Comparison of ENCODE assay signal across 8 cellular contexts in genomic region chr20:8213831-8214587, GRCh38.
A peak's percentile ranks its signal among the peaks of the same experiment; 100 is the strongest.
DNase-seq lines count a peak whose midpoint lies in the region; ATAC-seq and TF ChIP-seq lines count a peak whose summit lies in the region.

No MANE protein-coding gene starts in this region.

- H3K9me3 Mint-ChIP-seq in natural killer cell (no peaks in the 10 kb centered on the region), endodermal cell (no peaks in the 10 kb centered on the region), H9 (no peaks in the 10 kb centered on the region)

- H3F3A ChIP-seq in Loucy (ENCODE audit: low read depth), result no peaks in the 10 kb centered on the region

- no peak overlapping the region for H2BK15ac ChIP-seq in H9 (ENCODE audit: low read depth, low read length)

- no peak overlapping the region for H3K18ac ChIP-seq in H9 (ENCODE audit: insufficient read length, low read depth, low read length)

- in situ Hi-C loops in KBM-7 (cut with MboI; ENCODE audit: low pct_unique_long_range_greater_than_20kb, low sequenced_read_pairs), result no loop called here

- H3K27me3 ChIP-seq in Loucy (ENCODE audit: insufficient read depth, low read length, poor library complexity, severe bottlenecking) (no peaks in the 10 kb centered on the region), endodermal cell (ENCODE audit: control insufficient read depth, insufficient read depth, low read length, poor library complexity, severe bottlenecking) (no peaks in the 10 kb centered on the region), H9 (ENCODE audit: insufficient read depth, low read length) (no peaks in the 10 kb centered on the region)

- H3K4ac ChIP-seq in H9 (ENCODE audit: low read depth, low read length), result no peak overlapping the region

- H2AK5ac ChIP-seq in H9 (ENCODE audit: insufficient read length, low read length), result no peak overlapping the region

- H3K4me3 Mint-ChIP-seq in natural killer cell (peak overlapping the region; percentile 86), endodermal cell (no peak overlapping the region), H9 (no peak overlapping the region)

- no peaks in the 10 kb centered on the region for H3K23me2 ChIP-seq in H9 (ENCODE audit: insufficient read length, low read depth, low read length, poor library complexity, severe bottlenecking)

- H3K4me1 Mint-ChIP-seq in natural killer cell, result peaks cover 55 to 70% of the 10 kb centered on the region in 2 donors
- H3K4me1 Mint-ChIP-seq in endodermal cell, result peaks cover 23% of the 10 kb centered on the region
- peaks cover 31 to 34% of the 10 kb centered on the region in 2 experiments for H3K4me1 Mint-ChIP-seq in H9

- H4K91ac ChIP-seq in H9 (ENCODE audit: insufficient read length, low read depth, low read length), result no peak overlapping the region

- H3K14ac ChIP-seq in H9 (ENCODE audit: insufficient read depth, low read length), result no peak overlapping the region

- no peaks in the 10 kb centered on the region for H4K20me1 ChIP-seq in Loucy (ENCODE audit: insufficient read depth, low read length, poor library complexity, severe bottlenecking)
- no peaks in the 10 kb centered on the region for H4K20me1 ChIP-seq in H9 (ENCODE audit: control insufficient read depth, insufficient read depth, insufficient read length)

- peak overlapping the region; percentile 84 for H3K4me2 ChIP-seq in Loucy (ENCODE audit: low read depth, low read length, poor library complexity, severe bottlenecking)
- H3K4me2 ChIP-seq in H9 (ENCODE audit: insufficient read depth, insufficient read length, low read length), result no peak overlapping the region

- no peak overlapping the region for H2BK5ac ChIP-seq in H9 (ENCODE audit: insufficient read length, low read length)

- peak overlapping the region; percentile 67 for H3K4me3 ChIP-seq in Loucy (ENCODE audit: low read length, poor library complexity, severe bottlenecking)
- H3K4me3 ChIP-seq in endodermal cell (ENCODE audit: low read length), result no peak overlapping the region

- no peak overlapping the region for H2BK20ac ChIP-seq in H9 (ENCODE audit: low read depth, low read length, poor library complexity, severe bottlenecking)

- no peak overlapping the region for H3T11ph ChIP-seq in H9 (ENCODE audit: low read length)

- H3K9ac ChIP-seq in Loucy (ENCODE audit: low read depth, low read length, poor library complexity, severe bottlenecking), result peak overlapping the region; percentile 63
- H3K9ac ChIP-seq in endodermal cell (ENCODE audit: extremely low read depth, low read length, poor library complexity, severe bottlenecking), result no peak overlapping the region
- H3K9ac ChIP-seq in H9 (ENCODE audit: extremely low read depth, insufficient read length, low read length), result no peak overlapping the region

- H4K8ac ChIP-seq in H9 (replicated peaks; ENCODE audit: insufficient read length, low read depth, low read length), result no peak overlapping the region

- no peak overlapping the region for H2BK12ac ChIP-seq in H9 (ENCODE audit: insufficient read length, low read depth, low read length)

- peak; percentile 76 for ATAC-seq in GM18858 (IDR thresholded peaks at IDR 0.05; ENCODE audit: unreplicated experiment)
- peak; percentile 80 for ATAC-seq in GM21737 (IDR thresholded peaks at IDR 0.05; ENCODE audit: unreplicated experiment)
- ATAC-seq in natural killer cell, result peak; percentile 76 to 87 (median 82)

- peaks cover 69% of the 10 kb centered on the region for H3K4me1 ChIP-seq in Loucy (ENCODE audit: insufficient read depth, low read length, poor library complexity, severe bottlenecking)
- H3K4me1 ChIP-seq in endodermal cell (ENCODE audit: control insufficient read depth, insufficient read depth, low read length), result peaks cover 6% of the 10 kb centered on the region
- H3K4me1 ChIP-seq in H9 (ENCODE audit: insufficient read depth, low read length), result no peaks in the 10 kb centered on the region; the same call in 1 of the 2 replicates

- no peaks in the 10 kb centered on the region for H3K79me1 ChIP-seq in H9 (ENCODE audit: insufficient read depth, low read depth, low read length, poor library complexity, severe bottlenecking)

- intact Hi-C loops in natural killer cell (cut with micrococcal nuclease), result loop anchor here (5.0 kb wide), 2 partner anchors 62 to 82 kb away; partner anchors contain the start of gene PLCB1

- H3K27ac Mint-ChIP-seq in natural killer cell, result peak overlapping the region; percentile 70 to 93
- no peak overlapping the region for H3K27ac Mint-ChIP-seq in endodermal cell
- no peak overlapping the region for H3K27ac Mint-ChIP-seq in H9

- H2BK120ac ChIP-seq in H9 (ENCODE audit: low read depth, low read length, poor library complexity, severe bottlenecking), result no peak overlapping the region

- no peaks in the 10 kb centered on the region for H3K9me3 ChIP-seq in Loucy (ENCODE audit: insufficient read depth, low read depth, low read length)
- H3K9me3 ChIP-seq in endodermal cell (ENCODE audit: control insufficient read depth, low read length), result no peaks in the 10 kb centered on the region
- no peaks in the 10 kb centered on the region for H3K9me3 ChIP-seq in H9 (ENCODE audit: control insufficient read depth, low read depth, low read length)

- no peak overlapping the region for H4K5ac ChIP-seq in H9 (ENCODE audit: insufficient read length, low read depth, low read length)

- 93% methylated on average over 8 to 12 of the region's 12 CpGs for WGBS in endodermal cell (ENCODE audit: insufficient coverage in 1 of 2, insufficient read length in 1 of 2), 2 experiments
- no CpG with 5 or more reads among the region's 12 CpGs for WGBS in H9 (ENCODE audit: extremely low coverage, insufficient read length, low lambda C conversion rate)

- no peak overlapping the region for H3K27ac ChIP-seq in endodermal cell (ENCODE audit: low read depth, low read length)
- H3K27ac ChIP-seq in H9 (ENCODE audit: insufficient read length, low read depth, low read length), result no peak overlapping the region

- peaks cover 43% of the 10 kb centered on the region; the same call in 1 of the 2 replicates for H3K79me2 ChIP-seq in Loucy (ENCODE audit: insufficient read depth, low read length)
- H3K79me2 ChIP-seq in H9 (ENCODE audit: insufficient read depth, low read length), result no peaks in the 10 kb centered on the region

- H3K36me3 ChIP-seq in Loucy (ENCODE audit: insufficient read depth, low read length) (no peaks in the 10 kb centered on the region), endodermal cell (ENCODE audit: control insufficient read depth, insufficient read depth, low read length) (no peaks in the 10 kb centered on the region)

- H3K9me2 ChIP-seq in Loucy (replicated peaks; ENCODE audit: low read depth, low read length), result no peaks in the 10 kb centered on the region

- no peak overlapping the region for H3K56ac ChIP-seq in H9 (ENCODE audit: insufficient read length, low read depth, low read length)

- DNase-seq in natural killer cell (no peak), glomerular visceral epithelial cell (ENCODE audit: extremely low spot score) (no peak), endodermal cell (no peak), H9 (no peak), KBM-7 (no peak)

- H3K27me3 Mint-ChIP-seq in natural killer cell (ENCODE audit: low read depth in 2 of 2) (no peaks in the 10 kb centered on the region), endodermal cell (ENCODE audit: insufficient read depth) (no peaks in the 10 kb centered on the region), H9 (ENCODE audit: low read depth) (no peaks in the 10 kb centered on the region; the same call in 1 of the 2 replicates)

- H2AFZ ChIP-seq in Loucy (ENCODE audit: low read length), result peak overlapping the region; percentile 57; the same call in 1 of the 2 replicates
- no peak overlapping the region for H2AFZ ChIP-seq in H9 (ENCODE audit: low read length)

- no peaks in the 10 kb centered on the region for H3K36me3 Mint-ChIP-seq in natural killer cell
- no peaks in the 10 kb centered on the region for H3K36me3 Mint-ChIP-seq in endodermal cell (ENCODE audit: low read depth)
- no peaks in the 10 kb centered on the region for H3K36me3 Mint-ChIP-seq in H9 (ENCODE audit: insufficient read depth in 1 of 3, low read depth in 3 of 3)

- H3K23ac ChIP-seq in H9 (ENCODE audit: insufficient read length, low read depth, low read length), result no peak overlapping the region

- TF ChIP-seq CTCF in Loucy (conservative IDR thresholded peaks at IDR 0.05; ENCODE audit: low read length), result no peak
- TF ChIP-seq CTCF in natural killer cell (IDR thresholded peaks at IDR 0.05), result no peak
- no peak for TF ChIP-seq CTCF in endodermal cell (conservative IDR thresholded peaks at IDR 0.05)
- TF ChIP-seq CTCF in H9 (conservative IDR thresholded peaks at IDR 0.05), result no peak

Comparison
In these comparisons a context has a peak if more than half of its experiments do, and no peak if none do; other contexts are left out.
1. H3K27ac Mint-ChIP-seq: peak in natural killer cell (2 of 2); none in endodermal cell (single experiment) and H9 (0 of 3).
2. Peak in every context shown above with its lines, with median percentiles within 50 percentile points of each other: ATAC-seq.